ENCODE assay signal across 8 cellular contexts in genomic region chr16:74296120-74296464, GRCh38. TPM values are rescaled to one million over a fixed set of nuclear protein-coding genes. Genes with fewer than 3 reads are reported as not detected.
DNase-seq lines count a peak whose midpoint lies in the region; ATAC-seq and TF ChIP-seq lines count a peak whose summit lies in the region.

No MANE protein-coding gene starts in this region.

- ATAC-seq in GM18909 (IDR thresholded peaks at IDR 0.05; ENCODE audit: poor library complexity, unreplicated experiment) = peak; percentile 16
- peak; percentile 8 for ATAC-seq in HG03432 (IDR thresholded peaks at IDR 0.05; ENCODE audit: unreplicated experiment)
- peak; percentile 31 for ATAC-seq in stimulated activated naive CD8-positive, alpha-beta T cell treated with anti-CD3 and anti-CD28 coated beads, Interleukin-15, amount 100 ng/mL, for 72 hours
- no peak for ATAC-seq in HG02763 (IDR thresholded peaks at IDR 0.05; ENCODE audit: unreplicated experiment)

- peaks cover 47% of the 10 kb centered on the region for H3K36me3 Mint-ChIP-seq in activated CD4-positive, alpha-beta memory T cell treated with anti-CD3 and anti-CD28 coated beads, Interleukin-2, amount 10 ng/mL, durations not matched to agents 7 days and 5 days (ENCODE audit: low read depth)

- peaks cover 42% of the 10 kb centered on the region for H3K4me1 Mint-ChIP-seq in activated CD4-positive, alpha-beta memory T cell treated with anti-CD3 and anti-CD28 coated beads, Interleukin-2, amount 10 ng/mL, durations not matched to agents 7 days and 5 days
- peaks cover 27% of the 10 kb centered on the region for H3K4me1 Mint-ChIP-seq in stimulated activated naive CD8-positive, alpha-beta T cell treated with anti-CD3 and anti-CD28 coated beads, Interleukin-15, amount 100 ng/mL, for 72 hours

- DNase-seq in A673 (ENCODE audit: low spot score) = no peak
- no peak for DNase-seq in activated CD4-positive, alpha-beta memory T cell treated with anti-CD3 and anti-CD28 coated beads, Interleukin-2, amount 10 ng/mL, durations not matched to agents 7 days and 5 days
- no peak for DNase-seq in stimulated activated naive CD8-positive, alpha-beta T cell treated with anti-CD3 and anti-CD28 coated beads, Interleukin-15, amount 100 ng/mL, for 72 hours
- DNase-seq in activated CD4-positive, CD25-positive, alpha-beta regulatory T cell (lab: John Stamatoyannopoulos, UW) = no peak

- peak overlapping the region; percentile 90 for H3K27ac Mint-ChIP-seq in activated CD4-positive, alpha-beta memory T cell treated with anti-CD3 and anti-CD28 coated beads, Interleukin-2, amount 10 ng/mL, durations not matched to agents 7 days and 5 days
- peak overlapping the region; percentile 98 to 99 for H3K27ac Mint-ChIP-seq in stimulated activated naive CD8-positive, alpha-beta T cell treated with anti-CD3 and anti-CD28 coated beads, Interleukin-15, amount 100 ng/mL, for 72 hours

- POLR2A ChIA-PET in A673 (lab: Charles Lee; ENCODE audit: low non-redundant PET) = no interaction called here
- POLR2A ChIA-PET in activated CD4-positive, alpha-beta memory T cell treated with anti-CD3 and anti-CD28 coated beads, Interleukin-2, amount 10 ng/mL, durations not matched to agents 7 days and 5 days (lab: Charles Lee) = interaction anchor here (1.0 to 3.6 kb wide), 6 partner anchors 9 to 405 kb away, joined by 4 to 37 read pairs (median 6); partner anchors contain the start of genes MLKL and RFWD3

- CTCF ChIA-PET in A673 (lab: Charles Lee) = no interaction called here
- CTCF ChIA-PET in activated CD4-positive, alpha-beta memory T cell treated with anti-CD3 and anti-CD28 coated beads, Interleukin-2, amount 10 ng/mL, durations not matched to agents 7 days and 5 days (lab: Charles Lee) = interaction anchor here (1.0 to 1.8 kb wide), 3 partner anchors 9 to 21 kb away, joined by 3 to 6 read pairs (median 3); no protein-coding TSS in a partner anchor

- TF ChIP-seq CTCF in A673 (conservative IDR thresholded peaks at IDR 0.05; ENCODE audit: low read depth, low read length) = no peak

- H3K9me3 ChIP-seq in A673 (ENCODE audit: low read depth, low read length, poor library complexity, severe bottlenecking) = peaks cover 7% of the 10 kb centered on the region

- H3K9me3 Mint-ChIP-seq in activated CD4-positive, alpha-beta memory T cell treated with anti-CD3 and anti-CD28 coated beads, Interleukin-2, amount 10 ng/mL, durations not matched to agents 7 days and 5 days = peaks cover 10% of the 10 kb centered on the region
- peaks cover 9 to 13% of the 10 kb centered on the region in 2 donors for H3K9me3 Mint-ChIP-seq in stimulated activated naive CD8-positive, alpha-beta T cell treated with anti-CD3 and anti-CD28 coated beads, Interleukin-15, amount 100 ng/mL, for 72 hours

- no peaks in the 10 kb centered on the region for H3K27me3 Mint-ChIP-seq in activated CD4-positive, alpha-beta memory T cell treated with anti-CD3 and anti-CD28 coated beads, Interleukin-2, amount 10 ng/mL, durations not matched to agents 7 days and 5 days
- H3K27me3 Mint-ChIP-seq in stimulated activated naive CD8-positive, alpha-beta T cell treated with anti-CD3 and anti-CD28 coated beads, Interleukin-15, amount 100 ng/mL, for 72 hours = no peaks in the 10 kb centered on the region

- H3K4me3 Mint-ChIP-seq in activated CD4-positive, alpha-beta memory T cell treated with anti-CD3 and anti-CD28 coated beads, Interleukin-2, amount 10 ng/mL, durations not matched to agents 7 days and 5 days = peak overlapping the region; percentile 87
- peak overlapping the region; percentile 94 to 97 for H3K4me3 Mint-ChIP-seq in stimulated activated naive CD8-positive, alpha-beta T cell treated with anti-CD3 and anti-CD28 coated beads, Interleukin-15, amount 100 ng/mL, for 72 hours

- intact Hi-C loops in A673 (cut with micrococcal nuclease; ENCODE audit: unreplicated experiment) = no loop called here

- peak overlapping the region; percentile 93 for H3K27ac ChIP-seq in A673 (ENCODE audit: low read depth, low read length, poor library complexity, severe bottlenecking)

- no peaks in the 10 kb centered on the region for H3K27me3 ChIP-seq in A673 (replicated peaks; ENCODE audit: insufficient read depth, low read depth, low read length, poor library complexity)

- BruUV-seq in A673 (replicated peaks; lab: Mats Ljungman, UMichigan) = TSS peak; percentile 80

- H3K4me3 ChIP-seq in A673 (ENCODE audit: low read depth, low read length, poor library complexity, severe bottlenecking) = peak overlapping the region; percentile 87
- H3K4me3 ChIP-seq in iPS-11a (ENCODE audit: low read depth, low read length) = peak overlapping the region; percentile 98

- H3K4me1 ChIP-seq in A673 (ENCODE audit: insufficient read depth, low read length, poor library complexity, severe bottlenecking) = peaks cover 16% of the 10 kb centered on the region

- peaks cover 26% of the 10 kb centered on the region for H3K36me3 ChIP-seq in A673 (ENCODE audit: insufficient read depth, low read length, poor library complexity, severe bottlenecking)

RNA-seq across cellular contexts. Expression of gene PSMD7, which starts 0.5 kb away (rescaled TPM):
- 188 TPM in 2 replicates for total RNA-seq in A673 (2021)
- total RNA-seq in activated CD4-positive, alpha-beta memory T cell treated with anti-CD3 and anti-CD28 coated beads, Interleukin-2, amount 10 ng/mL, durations not matched to agents 7 days and 5 days = 10 to 100 TPM; 95.0 to 97.6 TPM
